ENCODE assay signal across 8 cellular contexts in the genomic region with DNA sequence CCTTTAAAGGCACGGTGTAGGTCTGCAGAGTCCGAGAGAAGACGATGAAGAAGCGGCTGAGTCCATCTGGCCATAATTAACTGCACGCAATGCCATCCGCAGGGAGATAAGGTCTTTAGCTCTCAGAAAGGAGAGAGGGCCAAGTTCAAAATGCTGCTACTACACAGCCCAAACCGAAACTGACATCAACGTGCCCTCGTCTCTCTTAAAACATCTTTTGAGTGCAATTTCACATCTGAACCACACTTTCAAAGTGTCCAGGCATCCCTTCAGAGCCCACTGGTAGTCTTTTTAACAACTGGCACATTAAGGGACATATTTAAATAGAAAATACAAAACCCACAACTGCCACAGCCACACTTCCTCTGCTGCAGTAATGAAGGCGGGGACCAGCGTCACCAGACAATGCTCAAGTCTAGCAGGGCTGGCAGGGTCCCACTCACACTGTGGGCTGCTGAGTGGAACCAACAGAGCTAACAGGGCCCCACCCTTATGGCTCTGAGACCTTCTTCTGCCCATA. TPM values are rescaled to one million over a fixed set of nuclear protein-coding genes. Genes with fewer than 3 reads are reported as not detected.
A peak's percentile ranks its signal among the peaks of the same experiment; 100 is the strongest.
DNase-seq lines count a peak whose midpoint lies in the region; ATAC-seq and TF ChIP-seq lines count a peak whose summit lies in the region.

No MANE protein-coding gene starts in this region.

- H3K4me3 ChIP-seq in mesenchymal stem cell (ENCODE audit: insufficient read depth in 1 of 2, low read depth in 1 of 2, low read length in 2 of 2) (peak overlapping the region in 1 of 2 experiments; percentile 68), thymus (ENCODE audit: low read length) (no peak overlapping the region)

- no peak for TF ChIP-seq CTCF in CD14-positive monocyte (IDR thresholded peaks at IDR 0.05)

- H3K18ac ChIP-seq in mesenchymal stem cell (ENCODE audit: low read depth in 1 of 2, low read length in 2 of 2), result no peak overlapping the region

- H3K27ac ChIP-seq in mesenchymal stem cell (ENCODE audit: low read length, poor library complexity, severe bottlenecking) (no peak overlapping the region), thymus (ENCODE audit: low read depth) (peak overlapping the region; percentile 99)

- no peak overlapping the region for H2BK120ac ChIP-seq in mesenchymal stem cell (ENCODE audit: low read depth, low read length)

- H4K91ac ChIP-seq in mesenchymal stem cell (ENCODE audit: low read length), result no peak overlapping the region

- H3K9me3 ChIP-seq in mesenchymal stem cell (ENCODE audit: control insufficient read depth, low read length) (no peaks in the 10 kb centered on the region), thymus (ENCODE audit: control insufficient read depth) (no peaks in the 10 kb centered on the region)

- H3K4ac ChIP-seq in mesenchymal stem cell (ENCODE audit: low read depth in 1 of 2, low read length in 2 of 2), result no peak overlapping the region

- no peaks in the 10 kb centered on the region for H3K4me1 ChIP-seq in mesenchymal stem cell (ENCODE audit: control insufficient read depth, insufficient read depth, low read depth, low read length)
- peaks cover 26% of the 10 kb centered on the region for H3K4me1 ChIP-seq in thymus (ENCODE audit: control insufficient read depth, insufficient read depth, low read length)

- H4K8ac ChIP-seq in mesenchymal stem cell (ENCODE audit: low read length), result no peak overlapping the region

- peaks cover 24% of the 10 kb centered on the region for H3K4me1 Mint-ChIP-seq in CD14-positive monocyte

- H2AK5ac ChIP-seq in mesenchymal stem cell (ENCODE audit: low read length, severe bottlenecking), result no peak overlapping the region

- no peaks in the 10 kb centered on the region for H3K27me3 Mint-ChIP-seq in CD14-positive monocyte (ENCODE audit: low read depth in 3 of 3)

- H2BK12ac ChIP-seq in mesenchymal stem cell (ENCODE audit: low read length in 2 of 2), result no peak overlapping the region

- H3K79me1 ChIP-seq in mesenchymal stem cell (replicated peaks; ENCODE audit: low read length, poor library complexity, severe bottlenecking), result no peaks in the 10 kb centered on the region

- peak overlapping the region; percentile 74 to 78 for H3K4me3 Mint-ChIP-seq in CD14-positive monocyte

- H3K27ac Mint-ChIP-seq in CD14-positive monocyte, result peak overlapping the region; percentile 90 to 98 (median 95)

- WGBS in mesenchymal stem cell, result 97% methylated on average over 11 of the region's 11 CpGs
- WGBS in thymus, result 52% methylated on average over 11 of the region's 11 CpGs

- H3K36me3 ChIP-seq in mesenchymal stem cell (ENCODE audit: control insufficient read depth in 1 of 2, insufficient read depth in 2 of 2, low read depth in 1 of 2, low read length in 2 of 2), result peaks cover 32 to 77% of the 10 kb centered on the region in 2 experiments
- peaks cover 36% of the 10 kb centered on the region for H3K36me3 ChIP-seq in thymus (ENCODE audit: control insufficient read depth, insufficient read depth)

- H3K27me3 ChIP-seq in mesenchymal stem cell (ENCODE audit: control insufficient read depth in 1 of 2, insufficient read depth in 1 of 2, low read length in 2 of 2) (no peaks in the 10 kb centered on the region), thymus (ENCODE audit: control insufficient read depth, insufficient read depth) (no peaks in the 10 kb centered on the region)

- peak overlapping the region; percentile 78 for H3K9ac ChIP-seq in mesenchymal stem cell (ENCODE audit: low read length)

- no peak overlapping the region for H3K4me2 ChIP-seq in mesenchymal stem cell (ENCODE audit: low read length, poor library complexity, severe bottlenecking)

- H2BK15ac ChIP-seq in mesenchymal stem cell (ENCODE audit: low read depth, poor library complexity, severe bottlenecking), result no peak overlapping the region

- H3K14ac ChIP-seq in mesenchymal stem cell (ENCODE audit: low read length in 2 of 2), result no peak overlapping the region

- DNase-seq in CD14-positive monocyte (ENCODE audit: low spot score) (no peak), MV-4-11 (lab: John Stamatoyannopoulos, UW) (peak; percentile 55), activated gamma-delta T cell treated with Interleukin-2 at 50 U/mL for 16 hours (peak; percentile 72), mesenchymal stem cell (no peak), NCI-H2029 treated with DMSO at 0.1 percent for 48 hours (lab: John Stamatoyannopoulos, UW) (no peak), ecto neural progenitor cell (ENCODE audit: low spot score) (no peak)

- no peak overlapping the region for H2BK5ac ChIP-seq in mesenchymal stem cell (ENCODE audit: low read depth, low read length, poor library complexity, severe bottlenecking)

- H3K9me3 Mint-ChIP-seq in CD14-positive monocyte, result peaks cover 0 to 5% (median 2%) of the 10 kb centered on the region in 7 donors

- H2AFZ ChIP-seq in mesenchymal stem cell (ENCODE audit: low read depth, low read length), result no peak overlapping the region

- no peak overlapping the region for H3K23ac ChIP-seq in mesenchymal stem cell (ENCODE audit: low read length in 2 of 2)

- H3K36me3 Mint-ChIP-seq in CD14-positive monocyte, result peaks cover 71 to 84% of the 10 kb centered on the region in 2 donors

- peak; percentile 60 for ATAC-seq in GM21526 (IDR thresholded peaks at IDR 0.05; ENCODE audit: low FRiP score, unreplicated experiment)

- intact Hi-C loops in CD14-positive monocyte (cut with micrococcal nuclease), result loop anchor here in 1 of 2 donors (5.0 kb wide), 1 partner anchor 34 kb away; the partner anchor contains the start of gene ST3GAL5

RNA-seq across cellular contexts. Expression of gene ST3GAL5, which starts 35.8 kb away (rescaled TPM):
- polyA plus RNA-seq in CD14-positive monocyte (10 to 100 TPM; 14.0 to 19.5 TPM), thymus (39.2 TPM)
- 135 TPM for polyA plus RNA-seq in mesenchymal stem cell (2013, experiment 1 of 2)
- polyA plus RNA-seq in mesenchymal stem cell (2013, experiment 2 of 2), result 140 TPM

Comparison
In these comparisons a context has a peak if more than half of its experiments do, and no peak if none do; other contexts are left out.
1. DNase-seq: peak in MV-4-11 (single experiment) and activated gamma-delta T cell treated with Interleukin-2 at 50 U/mL for 16 hours (single experiment); none in CD14-positive monocyte (single experiment), mesenchymal stem cell (single experiment), NCI-H2029 treated with DMSO at 0.1 percent for 48 hours (single experiment) and ecto neural progenitor cell (single experiment).